19 cellular contexts compared by ENCODE assay signal in the genomic region with DNA sequence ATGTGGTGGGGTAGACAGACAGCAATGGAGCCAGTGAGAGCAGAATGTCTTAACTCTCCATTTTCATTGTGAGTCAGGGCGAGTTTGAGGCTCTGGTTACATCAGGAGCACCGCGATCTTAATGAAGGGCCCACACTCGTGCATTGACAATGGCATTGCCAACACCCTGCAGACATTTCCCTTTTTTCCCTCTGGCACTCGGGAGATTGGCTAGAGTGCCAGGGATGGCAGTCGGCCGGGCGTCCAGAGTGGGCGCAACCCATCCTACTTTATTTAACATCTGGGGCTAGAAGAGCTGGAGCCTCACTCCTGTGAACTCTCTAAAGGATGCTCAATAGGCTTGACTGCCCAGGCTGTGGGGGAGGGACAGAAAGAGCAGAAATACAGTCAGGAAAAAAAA. TPM values are rescaled to one million over a fixed set of nuclear protein-coding genes. Genes with fewer than 3 reads are reported as not detected.
A peak's percentile ranks its signal among the peaks of the same experiment; 100 is the strongest.
DNase-seq lines count a peak whose midpoint lies in the region; ATAC-seq and TF ChIP-seq lines count a peak whose summit lies in the region.
"Had no signal": no experiment of that assay in that cellular context is flagged by ENCODE, and none has a peak within 500 bp of the region (broad histone marks: within the 10 kb centered on the region; RNA-seq: fewer than 3 reads in every experiment).

No MANE protein-coding gene starts in this region.

- H3K4me1 Mint-ChIP-seq in stimulated activated memory B cell treated with anti-CD40 and anti-IgM and Interleukin-4, amounts not matched to agents 10 μg/mL and 1 μg/mL and 100 μg/mL, for 72 hours, result peaks cover 14% of the 10 kb centered on the region
- H3K4me1 Mint-ChIP-seq in type B pancreatic cell (ENCODE audit: unreplicated experiment), result peaks cover 8% of the 10 kb centered on the region

- H3K4me3 Mint-ChIP-seq in stimulated activated memory B cell treated with anti-CD40 and anti-IgM and Interleukin-4, amounts not matched to agents 10 μg/mL and 1 μg/mL and 100 μg/mL, for 72 hours, result no peak overlapping the region
- H3K4me3 Mint-ChIP-seq in type B pancreatic cell, result no peak overlapping the region
- H3K4me3 Mint-ChIP-seq: CD4-positive, alpha-beta T cell had no signal

- H3K9me3 Mint-ChIP-seq in stimulated activated memory B cell treated with anti-CD40 and anti-IgM and Interleukin-4, amounts not matched to agents 10 μg/mL and 1 μg/mL and 100 μg/mL, for 72 hours, result peaks cover 4% of the 10 kb centered on the region
- H3K9me3 Mint-ChIP-seq in type B pancreatic cell, result no peaks in the 10 kb centered on the region
- H3K9me3 Mint-ChIP-seq: CD4-positive, alpha-beta T cell had no signal

- peak; percentile 73 for DNase-seq in activated CD8-positive, alpha-beta memory T cell treated with anti-CD3 and anti-CD28 coated beads for 24 hours
- no peak for DNase-seq in activated CD8-positive, alpha-beta memory T cell treated with anti-CD3 and anti-CD28 coated beads, Interleukin-2, amount 50 U/mL, for 4 hours
- DNase-seq in RPMI7951 (ENCODE audit: low read depth), result peak; percentile 22
- peak; percentile 12 for DNase-seq in amniotic epithelial cell (ENCODE audit: low read depth)
- no peak for DNase-seq in MV-4-11 (lab: John Stamatoyannopoulos, UW)
- no peak for DNase-seq in cortex of kidney (lab: John Stamatoyannopoulos, UW)
- DNase-seq in type B pancreatic cell (ENCODE audit: extremely low spot score, unreplicated experiment), result no peak
- DNase-seq: activated CD4-positive, CD25-positive, alpha-beta regulatory T cell; DMS53; GOT3; NCI-H1436; NCI-H446 had no signal

- peak overlapping the region; percentile 52 for H3K27ac Mint-ChIP-seq in stimulated activated memory B cell treated with anti-CD40 and anti-IgM and Interleukin-4, amounts not matched to agents 10 μg/mL and 1 μg/mL and 100 μg/mL, for 72 hours
- H3K27ac Mint-ChIP-seq in type B pancreatic cell, result no peak overlapping the region
- H3K27ac Mint-ChIP-seq: CD4-positive, alpha-beta T cell had no signal

- H3K36me3 Mint-ChIP-seq in stimulated activated memory B cell treated with anti-CD40 and anti-IgM and Interleukin-4, amounts not matched to agents 10 μg/mL and 1 μg/mL and 100 μg/mL, for 72 hours, result peaks cover 5% of the 10 kb centered on the region
- no peaks in the 10 kb centered on the region for H3K36me3 Mint-ChIP-seq in type B pancreatic cell

- no peak for ATAC-seq in stimulated activated memory B cell treated with anti-CD40 and anti-IgM and Interleukin-4, amounts not matched to agents 10 μg/mL and 1 μg/mL and 100 μg/mL, for 72 hours
- ATAC-seq: Right ventricle myocardium inferior had no signal

- H3K27me3 Mint-ChIP-seq in stimulated activated memory B cell treated with anti-CD40 and anti-IgM and Interleukin-4, amounts not matched to agents 10 μg/mL and 1 μg/mL and 100 μg/mL, for 72 hours, result peaks cover 60% of the 10 kb centered on the region
- peaks cover 64% of the 10 kb centered on the region for H3K27me3 Mint-ChIP-seq in type B pancreatic cell

- TF ChIP-seq CTCF in type B pancreatic cell (conservative IDR thresholded peaks at IDR 0.05), result no peak

RNA-seq across cellular contexts. Expression of gene PROKR1, which starts 9.7 kb away (rescaled TPM):
- total RNA-seq in RPMI7951 (2014; rRNA removed; shearing (Covaris generic)), result not detected in 2 replicates
- 0.10 and 0.41 TPM in 2 replicates for total RNA-seq in type B pancreatic cell (ENCODE audit: low replicate concordance)
- total RNA-seq: ascending aorta; CD4-positive, alpha-beta T cell; chondrocyte; renal cortical epithelial cell; Right ventricle myocardium inferior; T-helper 1 cell treated with Interleukin-12 subunit alpha and Interleukin-12 subunit beta and Interleukin-4 antibody, amounts not matched to agents 30 ng/mL and 1 ng/mL, for 36 hours had no signal

Comparison
In these comparisons a context has a peak if more than half of its experiments do, and no peak if none do; other contexts are left out.
1. DNase-seq: peak in activated CD8-positive, alpha-beta memory T cell treated with anti-CD3 and anti-CD28 coated beads for 24 hours (single experiment), RPMI7951 (single experiment) and amniotic epithelial cell (single experiment); none in activated CD8-positive, alpha-beta memory T cell treated with anti-CD3 and anti-CD28 coated beads, Interleukin-2, amount 50 U/mL, for 4 hours (single experiment), MV-4-11 (single experiment), cortex of kidney (single experiment) and type B pancreatic cell (single experiment).